ENCODE assay signal across 30 cellular contexts in genomic region chr1:231193710-231194340, GRCh38. TPM values are rescaled to one million over a fixed set of nuclear protein-coding genes. Genes with fewer than 3 reads are reported as not detected.
DNase-seq lines count a peak whose midpoint lies in the region; ATAC-seq, FAIRE-seq and TF ChIP-seq lines count a peak whose summit lies in the region.
"Had no signal": no experiment of that assay in that cellular context is flagged by ENCODE, and none has a peak within 500 bp of the region (broad histone marks: within the 10 kb centered on the region; RNA-seq: fewer than 3 reads in every experiment).

No MANE protein-coding gene starts in this region.

- peak; percentile 36 for FAIRE-seq in bronchial epithelial cell (lab: Jason Lieb, UNC)
- FAIRE-seq: colon, GM12891 had no signal

- H3K36me3 ChIP-seq in bronchial epithelial cell (ENCODE audit: control insufficient read depth, insufficient read depth, low read length) (no peaks in the 10 kb centered on the region), mucosa of descending colon (ENCODE audit: low read depth) (no peaks in the 10 kb centered on the region)
- H3K36me3 ChIP-seq: gastroesophageal sphincter had no signal

- intact Hi-C loops in mucosa of descending colon (cut with DNase I, micrococcal nuclease) = no loop called here

- no peak for ATAC-seq in mucosa of descending colon
- ATAC-seq: activated naive CD4-positive, alpha-beta T cell treated with anti-CD3 and anti-CD28 coated beads, Interleukin-2, amount 50 U/mL, for 72 hours; gastroesophageal sphincter; PC-3; right cardiac atrium; Right ventricle myocardium inferior; stimulated activated naive CD8-positive, alpha-beta T cell treated with anti-CD3 and anti-CD28 coated beads, Interleukin-15, Interleukin-2, amounts not matched to agents 100 U/mL and 50 U/mL, for 24 hours; T-helper 17 cell had no signal

- TF ChIP-seq CTCF in bronchial epithelial cell (IDR thresholded peaks at IDR 0.05; ENCODE audit: insufficient read depth, low read length, severe bottlenecking) (no peak), mucosa of descending colon (IDR thresholded peaks at IDR 0.05) (no peak)

- H3K4me3 ChIP-seq in bronchial epithelial cell (ENCODE audit: low read depth, low read length) (no peak overlapping the region), mucosa of descending colon (no peak overlapping the region)
- H3K4me3 ChIP-seq: gastroesophageal sphincter had no signal

- H3K9me3 ChIP-seq in mucosa of descending colon = no peaks in the 10 kb centered on the region

- no peaks in the 10 kb centered on the region for H3K27me3 ChIP-seq in bronchial epithelial cell (ENCODE audit: control insufficient read depth, insufficient read depth, low read length)

- peak; percentile 29 for DNase-seq in NCI-H2029 (lab: John Stamatoyannopoulos, UW)
- DNase-seq in NCI-H2029 treated with DMSO at 0.1 percent for 48 hours (lab: John Stamatoyannopoulos, UW) = no peak
- peak; percentile 23 for DNase-seq in MV-4-11 (lab: John Stamatoyannopoulos, UW)
- no peak for DNase-seq in bronchial epithelial cell (ENCODE audit: low read depth)
- peak; percentile 51 for DNase-seq in renal cortical epithelial cell (ENCODE audit: low read depth)
- no peak for DNase-seq in activated CD8-positive, alpha-beta memory T cell treated with anti-CD3 and anti-CD28 coated beads, Interleukin-2, amount 50 U/mL, for 48 hours
- no peak for DNase-seq in C1 segment of cervical spinal cord (lab: John Stamatoyannopoulos, UW)
- DNase-seq in mucosa of descending colon = no peak
- DNase-seq: 8988T; activated CD4-positive, alpha-beta memory T cell treated with anti-CD3 and anti-CD28 coated beads for 36 hours; activated CD4-positive, CD25-positive, alpha-beta regulatory T cell treated with anti-CD3 and anti-CD28 coated beads, Interleukin-2, amount 50 U/mL, for 72 hours; CD4-positive, alpha-beta T cell; hippocampal formation; left ventricle myocardium superior; NCI-H146; NCI-H510A treated with DMSO at 0.1 percent for 48 hours; PC-3; right cardiac atrium; stimulated activated CD4-positive, alpha-beta T cell treated with anti-CD3 and anti-CD28 coated beads, Interleukin-2, amount 100 ng/mL, for 24 hours; stimulated activated naive CD8-positive, alpha-beta T cell treated with anti-CD3 and anti-CD28 coated beads, Interleukin-15, Interleukin-2, amounts not matched to agents 100 U/mL and 50 U/mL, for 24 hours; T-helper 17 cell had no signal

- no peaks in the 10 kb centered on the region for H3K4me1 ChIP-seq in mucosa of descending colon (ENCODE audit: low read depth)
- H3K4me1 ChIP-seq: parathyroid adenoma had no signal

RNA-seq across cellular contexts. Expression of gene TRIM67, which starts 32.0 kb away (rescaled TPM):
- total RNA-seq in bronchial epithelial cell (not detected in 2 replicates), renal cortical epithelial cell (0.10 TPM in 1 of 2 replicates, not detected in the other), mucosa of descending colon (under 1 TPM in 2 of 3 donors, not detected in 1; 0.05 to 0.22 TPM)
- total RNA-seq: activated CD4-positive, alpha-beta memory T cell treated with anti-CD3 and anti-CD28 coated beads for 36 hours; activated T-helper 1 cell treated with anti-CD3 and anti-CD28 coated beads, Interleukin-12 subunit alpha, Interleukin-12 subunit beta, Interleukin-2, Interleukin-4 antibody, amounts not matched to agents 30 ng/mL and 10 ng/mL and 1 ng/mL, durations not matched to agents 14 hours and 24 hours and 36 hours; CD4-positive, alpha-beta T cell; left ventricle myocardium superior; LHCN-M2; myocyte; PC-3; T-helper 17 cell had no signal

RNA-seq across cellular contexts. Expression of gene GNPAT, which starts 47.2 kb away (rescaled TPM):
- total RNA-seq in bronchial epithelial cell (46.9 and 48.7 TPM in 2 replicates), renal cortical epithelial cell (51.7 and 60.3 TPM in 2 replicates), mucosa of descending colon (10 to 100 TPM; 31.7 to 45.8 (median 32.7) TPM)

Comparison
In these comparisons a context has a peak if more than half of its experiments do, and no peak if none do; other contexts are left out.
1. DNase-seq: peak in NCI-H2029 (single experiment), MV-4-11 (single experiment) and renal cortical epithelial cell (single experiment); none in NCI-H2029 treated with DMSO at 0.1 percent for 48 hours (single experiment), bronchial epithelial cell (single experiment), activated CD8-positive, alpha-beta memory T cell treated with anti-CD3 and anti-CD28 coated beads, Interleukin-2, amount 50 U/mL, for 48 hours (single experiment), C1 segment of cervical spinal cord (0 of 14) and mucosa of descending colon (0 of 3).